In the genomic region with DNA sequence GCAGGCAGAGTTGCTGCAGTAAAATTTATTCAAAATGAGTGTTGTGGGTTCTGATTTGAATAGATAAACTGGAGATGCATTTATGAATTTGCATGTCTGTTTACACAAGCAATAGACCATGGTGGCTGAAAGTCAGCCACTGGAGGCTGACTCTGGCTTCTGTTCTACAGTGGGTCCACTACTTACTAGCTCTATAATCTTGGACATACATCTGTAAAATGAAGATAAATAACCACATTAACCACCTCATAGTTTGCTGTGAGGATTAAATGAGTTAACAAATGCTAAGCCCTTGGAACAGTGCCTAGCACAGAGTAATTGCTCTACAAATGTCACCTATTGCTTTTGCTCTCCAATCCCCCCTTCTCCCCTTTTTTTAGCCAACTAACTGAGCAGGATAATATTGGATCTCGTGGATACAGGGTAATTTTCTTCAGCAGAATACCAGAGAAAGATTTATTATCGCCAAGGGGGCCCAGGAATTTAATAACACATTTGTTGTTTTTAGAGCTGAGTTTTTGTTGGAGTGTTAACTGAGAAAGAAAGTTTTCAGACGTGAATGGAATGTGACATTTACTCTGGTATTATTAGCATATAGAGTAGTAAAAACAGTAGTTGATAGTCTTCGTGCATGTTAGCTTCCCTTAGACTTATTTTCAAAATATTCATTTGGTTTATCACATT, we compare ENCODE assay signal across 9 cellular contexts. TPM values are rescaled to one million over a fixed set of nuclear protein-coding genes. Genes with fewer than 3 reads are reported as not detected.
DNase-seq lines count a peak whose midpoint lies in the region; ATAC-seq and TF ChIP-seq lines count a peak whose summit lies in the region.
"Had no signal": no experiment of that assay in that cellular context is flagged by ENCODE, and none has a peak within 500 bp of the region (broad histone marks: within the 10 kb centered on the region; RNA-seq: fewer than 3 reads in every experiment).

No MANE protein-coding gene starts in this region.

- ATAC-seq in HG02610 (IDR thresholded peaks at IDR 0.05; ENCODE audit: unreplicated experiment) (peak; percentile 52), foreskin keratinocyte (no peak)

- H3K36me3 ChIP-seq in rectal smooth muscle tissue (ENCODE audit: control insufficient read depth, insufficient read depth, low read length): no peaks in the 10 kb centered on the region

- TF ChIP-seq CTCF in foreskin keratinocyte (conservative IDR thresholded peaks at IDR 0.05): no peak

- H3K4me3 ChIP-seq in rectal smooth muscle tissue (ENCODE audit: low read length): no peak overlapping the region

- H3K9ac ChIP-seq in rectal smooth muscle tissue (ENCODE audit: low read length): no peak overlapping the region

- DNase-seq in NCI-H1694 treated with DMSO at 0.1 percent for 48 hours (lab: John Stamatoyannopoulos, UW) (peak; percentile 39), NCI-H1694 (lab: John Stamatoyannopoulos, UW) (no peak), NCI-H82 (lab: John Stamatoyannopoulos, UW) (peak; percentile 82), AG08396 (ENCODE audit: low spot score) (no peak), foreskin keratinocyte (no peak)
- DNase-seq in NK-92 treated with Interleukin-12 subunit alpha and Interleukin-12 subunit beta, amount 100 ng/mL, for 24 hours (lab: John Stamatoyannopoulos, UW): no peak
- DNase-seq: stimulated activated CD4-positive, alpha-beta T cell treated with anti-CD3 and anti-CD28 coated beads, Interleukin-2, amount 100 ng/mL, for 24 hours had no signal

- H3K4me1 ChIP-seq in rectal smooth muscle tissue (ENCODE audit: control insufficient read depth, insufficient read depth, low read length): peaks cover 19% of the 10 kb centered on the region
- peaks cover 13% of the 10 kb centered on the region for H3K4me1 ChIP-seq in foreskin keratinocyte

- H3K27ac ChIP-seq in rectal smooth muscle tissue (ENCODE audit: low read depth, low read length) (peak overlapping the region; percentile 95), foreskin keratinocyte (no peak overlapping the region)

- H3K27me3 ChIP-seq in rectal smooth muscle tissue (ENCODE audit: control insufficient read depth, insufficient read depth, low read length) (no peaks in the 10 kb centered on the region), foreskin keratinocyte (no peaks in the 10 kb centered on the region)

RNA-seq across cellular contexts. Expression of a gene that starts 1.4 kb away (rescaled TPM):
- total RNA-seq in foreskin keratinocyte: 17.3 and 18.4 TPM in 2 replicates
- polyA plus RNA-seq in foreskin keratinocyte: 4.2 and 5.8 TPM in 2 replicates

RNA-seq across cellular contexts. Expression of a gene that starts 26.6 kb away (rescaled TPM):
- total RNA-seq in foreskin keratinocyte: 0.32 and 0.51 TPM in 2 replicates
- 0.30 and 0.33 TPM in 2 replicates for polyA plus RNA-seq in foreskin keratinocyte

Comparison
In these comparisons a context has a peak if more than half of its experiments do, and no peak if none do; other contexts are left out.
1. DNase-seq: peak in NCI-H1694 treated with DMSO at 0.1 percent for 48 hours (single experiment) and NCI-H82 (single experiment); none in NCI-H1694 (single experiment), NK-92 treated with Interleukin-12 subunit alpha and Interleukin-12 subunit beta, amount 100 ng/mL, for 24 hours (single experiment), AG08396 (single experiment) and foreskin keratinocyte (0 of 2).